ENCODE assay signal across 19 cellular contexts in the genomic region with DNA sequence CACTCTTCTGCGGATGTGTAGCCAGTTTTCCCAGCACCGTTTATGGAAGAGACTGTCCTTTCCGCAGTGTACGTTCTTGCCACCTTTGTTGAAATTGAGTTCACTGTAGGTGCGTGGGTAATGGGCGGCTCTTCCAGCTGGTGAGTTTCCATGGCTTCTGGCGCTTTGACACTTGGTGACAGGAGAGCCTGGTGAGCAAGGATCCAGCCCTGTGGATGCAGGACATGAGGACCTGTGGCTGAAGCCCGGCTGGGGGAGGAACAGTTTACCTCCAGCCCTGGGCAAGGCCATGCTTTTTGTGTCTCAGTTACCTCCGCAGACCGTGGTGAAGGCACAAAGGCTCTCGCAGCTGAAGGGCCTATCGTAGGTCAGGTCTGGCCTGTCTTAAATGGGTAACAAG.
DNase-seq lines count a peak whose midpoint lies in the region; ATAC-seq and TF ChIP-seq lines count a peak whose summit lies in the region.
"Had no signal": no experiment of that assay in that cellular context is flagged by ENCODE, and none has a peak within 500 bp of the region (broad histone marks: within the 10 kb centered on the region; RNA-seq: fewer than 3 reads in every experiment).

No MANE protein-coding gene starts in this region.

- intact Hi-C loops in activated naive CD4-positive, alpha-beta T cell treated with anti-CD3 and anti-CD28 coated beads for 36 hours (cut with micrococcal nuclease), result no loop called here
- intact Hi-C loops in lower lobe of right lung (cut with DNase I) (no loop called here), OCI-LY7 (cut with micrococcal nuclease; ENCODE audit: unreplicated experiment) (no loop called here)

- H3K4me1 ChIP-seq in lower lobe of right lung (peaks cover 7% of the 10 kb centered on the region), OCI-LY7 (ENCODE audit: insufficient read depth, low read length, poor library complexity, severe bottlenecking) (no peaks in the 10 kb centered on the region), BE2C (peaks cover 5% of the 10 kb centered on the region; the same call in 1 of the 2 replicates)
- H3K4me1 ChIP-seq: SJCRH30 had no signal

- no peak overlapping the region for H3K4me2 ChIP-seq in OCI-LY7 (ENCODE audit: low read length)
- H3K4me2 ChIP-seq: KMS-11 had no signal

- no peak for ATAC-seq in lower lobe of right lung
- ATAC-seq: PC-3 had no signal

- TF ChIP-seq CTCF in lower lobe of right lung (IDR thresholded peaks at IDR 0.05) (no peak), OCI-LY7 (conservative IDR thresholded peaks at IDR 0.05; ENCODE audit: low read length) (no peak), BE2C (IDR thresholded peaks at IDR 0.05; ENCODE audit: low read depth, low read length) (no peak)

- peak overlapping the region; percentile 90 for H3K27ac ChIP-seq in KOPT-K1 (ENCODE audit: low read depth, low read length, poor library complexity, severe bottlenecking)
- H3K27ac ChIP-seq in lower lobe of right lung, result no peak overlapping the region
- no peak overlapping the region for H3K27ac ChIP-seq in OCI-LY7 (ENCODE audit: low read depth, low read length, poor library complexity, severe bottlenecking)
- H3K27ac ChIP-seq: KMS-11, RWPE1, SJCRH30 had no signal

- POLR2A ChIA-PET in OCI-LY7 (lab: Charles Lee), result no interaction called here

- no peak for DNase-seq in activated naive CD4-positive, alpha-beta T cell treated with anti-CD3 and anti-CD28 coated beads, Interleukin-2, amount 10 ng/mL, durations not matched to agents 7 days and 5 days
- DNase-seq in activated naive CD4-positive, alpha-beta T cell treated with anti-CD3 and anti-CD28 coated beads for 36 hours, result no peak
- DNase-seq in lower lobe of right lung, result peak; percentile 24
- DNase-seq in OCI-LY7 (ENCODE audit: low spot score), result no peak
- no peak for DNase-seq in epidermal melanocyte (ENCODE audit: insufficient read length, low spot score)
- DNase-seq in midbrain (lab: John Stamatoyannopoulos, UW), result no peak
- no peak for DNase-seq in BE2C
- DNase-seq: 8988T, DMS79 treated with DMSO at 0.1 percent for 48 hours, GOT3, NCI-H1417 treated with DMSO at 0.1 percent for 48 hours, NCI-H1930, NCI-H226, NCI-H524, PC-3, SJCRH30 had no signal

- H3K36me3 ChIP-seq in KOPT-K1 (ENCODE audit: insufficient read depth, low read length), result no peaks in the 10 kb centered on the region
- no peaks in the 10 kb centered on the region for H3K36me3 ChIP-seq in lower lobe of right lung
- H3K36me3 ChIP-seq in OCI-LY7 (ENCODE audit: insufficient read depth, low read length), result no peaks in the 10 kb centered on the region
- H3K36me3 ChIP-seq in BE2C, result no peaks in the 10 kb centered on the region
- H3K36me3 ChIP-seq: SJCRH30 had no signal

- H3K36me3 Mint-ChIP-seq in activated naive CD4-positive, alpha-beta T cell treated with anti-CD3 and anti-CD28 coated beads, Interleukin-2, amount 10 ng/mL, durations not matched to agents 7 days and 5 days, result peaks cover 30% of the 10 kb centered on the region
- peaks cover 2% of the 10 kb centered on the region for H3K36me3 Mint-ChIP-seq in activated naive CD4-positive, alpha-beta T cell treated with anti-CD3 and anti-CD28 coated beads for 36 hours (ENCODE audit: low read depth)

- H2AFZ ChIP-seq in OCI-LY7 (ENCODE audit: low read length), result no peak overlapping the region

- no peak overlapping the region for H3K4me3 Mint-ChIP-seq in activated naive CD4-positive, alpha-beta T cell treated with anti-CD3 and anti-CD28 coated beads, Interleukin-2, amount 10 ng/mL, durations not matched to agents 7 days and 5 days
- H3K4me3 Mint-ChIP-seq in activated naive CD4-positive, alpha-beta T cell treated with anti-CD3 and anti-CD28 coated beads for 36 hours, result no peak overlapping the region

- peak overlapping the region; percentile 11 for H3K27ac Mint-ChIP-seq in activated naive CD4-positive, alpha-beta T cell treated with anti-CD3 and anti-CD28 coated beads, Interleukin-2, amount 10 ng/mL, durations not matched to agents 7 days and 5 days
- H3K27ac Mint-ChIP-seq in activated naive CD4-positive, alpha-beta T cell treated with anti-CD3 and anti-CD28 coated beads for 36 hours, result no peak overlapping the region

- H3K9me3 Mint-ChIP-seq in activated naive CD4-positive, alpha-beta T cell treated with anti-CD3 and anti-CD28 coated beads, Interleukin-2, amount 10 ng/mL, durations not matched to agents 7 days and 5 days, result peaks cover 2% of the 10 kb centered on the region
- H3K9me3 Mint-ChIP-seq in activated naive CD4-positive, alpha-beta T cell treated with anti-CD3 and anti-CD28 coated beads for 36 hours, result no peaks in the 10 kb centered on the region

- peaks cover 91% of the 10 kb centered on the region for H3K4me1 Mint-ChIP-seq in activated naive CD4-positive, alpha-beta T cell treated with anti-CD3 and anti-CD28 coated beads, Interleukin-2, amount 10 ng/mL, durations not matched to agents 7 days and 5 days
- H3K4me1 Mint-ChIP-seq in activated naive CD4-positive, alpha-beta T cell treated with anti-CD3 and anti-CD28 coated beads for 36 hours (ENCODE audit: low read depth), result peaks cover 70% of the 10 kb centered on the region

- no peaks in the 10 kb centered on the region for H3K27me3 Mint-ChIP-seq in activated naive CD4-positive, alpha-beta T cell treated with anti-CD3 and anti-CD28 coated beads, Interleukin-2, amount 10 ng/mL, durations not matched to agents 7 days and 5 days
- H3K27me3 Mint-ChIP-seq in activated naive CD4-positive, alpha-beta T cell treated with anti-CD3 and anti-CD28 coated beads for 36 hours (ENCODE audit: low read depth), result no peaks in the 10 kb centered on the region

- no TSS peak for BruUV-seq in OCI-LY7 (replicated peaks; lab: Mats Ljungman, UMichigan)

- CTCF ChIA-PET in activated naive CD4-positive, alpha-beta T cell treated with anti-CD3 and anti-CD28 coated beads, Interleukin-2, amount 10 ng/mL, durations not matched to agents 7 days and 5 days (lab: Charles Lee), result no interaction called here
- CTCF ChIA-PET in activated naive CD4-positive, alpha-beta T cell treated with anti-CD3 and anti-CD28 coated beads for 36 hours (lab: Charles Lee), result no interaction called here
- CTCF ChIA-PET in OCI-LY7 (lab: Charles Lee; ENCODE audit: unreplicated experiment), result no interaction called here

- no peaks in the 10 kb centered on the region for H3K79me2 ChIP-seq in OCI-LY7 (ENCODE audit: insufficient read depth, low read depth, low read length)

- H3K4me3 ChIP-seq in lower lobe of right lung, result no peak overlapping the region
- H3K4me3 ChIP-seq in OCI-LY7 (ENCODE audit: low read depth, low read length, poor library complexity, severe bottlenecking), result no peak overlapping the region
- H3K4me3 ChIP-seq in BE2C (ENCODE audit: low read depth, low read length), result no peak overlapping the region
- H3K4me3 ChIP-seq: SJCRH30 had no signal

- no peaks in the 10 kb centered on the region for H3K9me2 ChIP-seq in OCI-LY7 (ENCODE audit: insufficient read depth, low read length)

- H4K20me1 ChIP-seq in OCI-LY7 (ENCODE audit: insufficient read depth, low read length), result no peaks in the 10 kb centered on the region

- H3K27me3 ChIP-seq in lower lobe of right lung (ENCODE audit: low read depth) (no peaks in the 10 kb centered on the region), BE2C (no peaks in the 10 kb centered on the region)
- H3K27me3 ChIP-seq: SJCRH30 had no signal

- H3K9me3 ChIP-seq in KOPT-K1 (ENCODE audit: insufficient read depth, low read length, poor library complexity, severe bottlenecking) (no peaks in the 10 kb centered on the region), lower lobe of right lung (no peaks in the 10 kb centered on the region), OCI-LY7 (ENCODE audit: low read length) (no peaks in the 10 kb centered on the region), BE2C (no peaks in the 10 kb centered on the region)
- H3K9me3 ChIP-seq: SJCRH30 had no signal
